20 cellular contexts compared by ENCODE assay signal in genomic region chr18:35634376-35634775, GRCh38. TPM values are rescaled to one million over a fixed set of nuclear protein-coding genes. Genes with fewer than 3 reads are reported as not detected.
DNase-seq lines count a peak whose midpoint lies in the region; ATAC-seq and TF ChIP-seq lines count a peak whose summit lies in the region.
"Had no signal": no experiment of that assay in that cellular context is flagged by ENCODE, and none has a peak within 500 bp of the region (broad histone marks: within the 10 kb centered on the region; RNA-seq: fewer than 3 reads in every experiment).

No MANE protein-coding gene starts in this region.

- H3K9me3 Mint-ChIP-seq in activated CD8-positive, alpha-beta T cell treated with anti-CD3 and anti-CD28 coated beads, Interleukin-2, amount 10 ng/mL, durations not matched to agents 7 days and 5 days (ENCODE audit: insufficient read depth): no peaks in the 10 kb centered on the region

- H3K36me3 ChIP-seq in SK-N-SH (replicated peaks in 1 of 2; ENCODE audit: control insufficient read depth in 1 of 2, insufficient read depth in 2 of 2, low read length in 1 of 2): no peaks in the 10 kb centered on the region
- no peaks in the 10 kb centered on the region for H3K36me3 ChIP-seq in psoas muscle (ENCODE audit: insufficient read depth in 1 of 2, low read depth in 1 of 2)
- H3K36me3 ChIP-seq: right atrium auricular region had no signal

- no peaks in the 10 kb centered on the region for H3K4me1 Mint-ChIP-seq in activated CD8-positive, alpha-beta T cell treated with anti-CD3 and anti-CD28 coated beads, Interleukin-2, amount 10 ng/mL, durations not matched to agents 7 days and 5 days (ENCODE audit: low read depth)
- H3K4me1 Mint-ChIP-seq: T-helper 17 cell had no signal

- no peaks in the 10 kb centered on the region for H4K20me1 ChIP-seq in SK-N-SH (ENCODE audit: insufficient read depth)

- TF ChIP-seq CTCF in SK-N-SH (IDR thresholded peaks at IDR 0.05) (no peak), psoas muscle (IDR thresholded peaks at IDR 0.05) (no peak)

- TF ChIP-seq EP300 in SK-N-SH (IDR thresholded peaks at IDR 0.05; ENCODE audit: borderline replicate concordance in 1 of 2, low read depth in 1 of 2, low read length in 1 of 2): no peak

- no peaks in the 10 kb centered on the region for H3K9me2 ChIP-seq in SK-N-SH

- POLR2A ChIA-PET in SK-N-SH (lab: Yijun Ruan, JAX): no interaction called here
- POLR2A ChIA-PET in activated CD8-positive, alpha-beta T cell treated with anti-CD3 and anti-CD28 coated beads, Interleukin-2, amount 10 ng/mL, durations not matched to agents 7 days and 5 days (lab: Charles Lee): no interaction called here

- H3K4me3 ChIP-seq in SK-N-SH (ENCODE audit: low read depth in 2 of 2, low read length in 1 of 2) (no peak overlapping the region), psoas muscle (no peak overlapping the region)
- H3K4me3 ChIP-seq: A549; BLaER1 treated with 17β-estradiol and CSF1 and Interleukin-3, amounts not matched to agents 10 nM and 100 nM; right atrium auricular region had no signal

- H3K79me2 ChIP-seq in SK-N-SH (ENCODE audit: insufficient read depth): 0 out of 2 replicates have a peak, but pooled peaks cover 6% of the 10 kb centered on the region

- H3K4me2 ChIP-seq in SK-N-SH: peak overlapping the region; percentile 1; the same call in 1 of the 2 replicates
- H3K4me2 ChIP-seq: A549; BLaER1 treated with 17β-estradiol and CSF1 and Interleukin-3, amounts not matched to agents 10 nM and 100 nM had no signal

- no peaks in the 10 kb centered on the region for H3F3A ChIP-seq in SK-N-SH (replicated peaks; ENCODE audit: insufficient read depth)

- no peaks in the 10 kb centered on the region for H3K27me3 ChIP-seq in SK-N-SH (ENCODE audit: insufficient read depth)
- H3K27me3 ChIP-seq in psoas muscle (ENCODE audit: insufficient read depth in 3 of 3, low read length in 2 of 3): no peaks in the 10 kb centered on the region
- H3K27me3 ChIP-seq: BLaER1 treated with 17β-estradiol and CSF1 and Interleukin-3, amounts not matched to agents 10 nM and 100 nM; right atrium auricular region had no signal

- H3K27ac ChIP-seq in SK-N-SH (ENCODE audit: low read depth in 2 of 2, low read length in 1 of 2) (peak overlapping the region in 1 of 2 experiments; percentile 86; a peak in 3 of 4 replicates), psoas muscle (peak overlapping the region; percentile 72)
- H3K27ac ChIP-seq: A549; BLaER1 treated with 17β-estradiol and CSF1 and Interleukin-3, amounts not matched to agents 10 nM and 100 nM; right atrium auricular region; VCaP had no signal

- H3K9me3 ChIP-seq in SK-N-SH (no peaks in the 10 kb centered on the region), psoas muscle (no peaks in the 10 kb centered on the region)
- H3K9me3 ChIP-seq: A549, right atrium auricular region had no signal

- H2AFZ ChIP-seq in SK-N-SH (ENCODE audit: low read depth): no peak overlapping the region

- DNase-seq in EH (ENCODE audit: low read depth) (peak; percentile 62), SK-N-SH (peak; percentile 24), left kidney (ENCODE audit: low read depth, low spot score) (peak; percentile 63), psoas muscle (no peak), NCI-H2029 treated with DMSO at 0.1 percent for 48 hours (lab: John Stamatoyannopoulos, UW) (no peak), posterior vena cava (ENCODE audit: low spot score) (no peak), NCI-H2227 (lab: John Stamatoyannopoulos, UW; ENCODE audit: unreplicated experiment) (no peak)
- DNase-seq in activated CD8-positive, alpha-beta T cell treated with anti-CD3 and anti-CD28 coated beads, Interleukin-2, amount 10 ng/mL, durations not matched to agents 7 days and 5 days: no peak
- DNase-seq: activated CD8-positive, alpha-beta memory T cell treated with anti-CD3 and anti-CD28 coated beads, Interleukin-2, amount 50 U/mL, for 48 hours; activated effector memory CD4-positive, alpha-beta T cell treated with anti-CD3 and anti-CD28 coated beads, Interleukin-2, amount 50 U/mL, for 16 hours; cortex of kidney; NCI-H1417 treated with DMSO at 0.1 percent for 48 hours; NCI-H226; OCI-M1; SHP77 treated with DMSO at 0.1 percent for 48 hours; T-helper 17 cell had no signal

- peaks cover 3% of the 10 kb centered on the region for H3K36me3 Mint-ChIP-seq in activated CD8-positive, alpha-beta T cell treated with anti-CD3 and anti-CD28 coated beads, Interleukin-2, amount 10 ng/mL, durations not matched to agents 7 days and 5 days (ENCODE audit: low read depth)

- CTCF ChIA-PET in SK-N-SH (lab: Yijun Ruan, JAX): interaction anchor here (1.0 kb wide), 1 partner anchor 15 kb away, joined by 3 read pairs; no protein-coding TSS in a partner anchor
- CTCF ChIA-PET in activated CD8-positive, alpha-beta T cell treated with anti-CD3 and anti-CD28 coated beads, Interleukin-2, amount 10 ng/mL, durations not matched to agents 7 days and 5 days (lab: Charles Lee): no interaction called here

- 52% methylated on average over 6 of the region's 6 CpGs for WGBS in SK-N-SH (ENCODE audit: low lambda C conversion rate)
- 37 to 55% (median 40%) methylated on average over 6 of the region's 6 CpGs for WGBS in psoas muscle, 3 donors

- intact Hi-C loops in psoas muscle (cut with DNase I): no loop called here
- intact Hi-C loops in posterior vena cava (cut with DNase I): no loop called here

- ATAC-seq in psoas muscle: peak in 2 of 4 donors; percentile 25 to 32
- no peak for ATAC-seq in activated CD8-positive, alpha-beta T cell treated with anti-CD3 and anti-CD28 coated beads, Interleukin-2, amount 10 ng/mL, durations not matched to agents 7 days and 5 days
- ATAC-seq: A549, T-helper 17 cell had no signal

- H3K9ac ChIP-seq in SK-N-SH: no peak overlapping the region
- H3K9ac ChIP-seq: BLaER1 treated with 17β-estradiol and CSF1 and Interleukin-3, amounts not matched to agents 10 nM and 100 nM had no signal

- H3K27me3 Mint-ChIP-seq in activated CD8-positive, alpha-beta T cell treated with anti-CD3 and anti-CD28 coated beads, Interleukin-2, amount 10 ng/mL, durations not matched to agents 7 days and 5 days (ENCODE audit: low read depth): no peaks in the 10 kb centered on the region
- H3K27me3 Mint-ChIP-seq: T-helper 17 cell had no signal

- H3K27ac Mint-ChIP-seq in activated CD8-positive, alpha-beta T cell treated with anti-CD3 and anti-CD28 coated beads, Interleukin-2, amount 10 ng/mL, durations not matched to agents 7 days and 5 days: no peak overlapping the region
- H3K27ac Mint-ChIP-seq: T-helper 17 cell had no signal

- H3K4me1 ChIP-seq in SK-N-SH (ENCODE audit: control insufficient read depth in 1 of 2, insufficient read depth in 2 of 2, low read depth in 1 of 2, low read length in 1 of 2) (peaks cover 0 to 16% of the 10 kb centered on the region in 2 experiments; a peak in 3 of 4 replicates), psoas muscle (peaks cover 19% of the 10 kb centered on the region)
- H3K4me1 ChIP-seq: A549 had no signal

- no peak for TF ChIP-seq RAD21 in SK-N-SH (IDR thresholded peaks at IDR 0.05; ENCODE audit: low read length)

- no peak overlapping the region for H3K4me3 Mint-ChIP-seq in activated CD8-positive, alpha-beta T cell treated with anti-CD3 and anti-CD28 coated beads, Interleukin-2, amount 10 ng/mL, durations not matched to agents 7 days and 5 days
- H3K4me3 Mint-ChIP-seq: T-helper 17 cell had no signal

TF ChIP-seq in SK-N-SH, 30 proteins besides CTCF, POLR2A, EP300 and RAD21:
- no peak for TF ChIP-seq FOXM1 (IDR thresholded peaks at IDR 0.05; ENCODE audit: low read depth)
- peak; percentile 36; the same call in 1 of the 2 replicates for TF ChIP-seq USF1 (IDR thresholded peaks at IDR 0.05; ENCODE audit: borderline replicate concordance, low read depth)

RNA-seq across cellular contexts. Expression of gene GALNT1, which starts 52.8 kb away (rescaled TPM):
- polyA plus RNA-seq in SK-N-SH (2012; rRNA removed) (15.7 and 23.8 TPM in 2 replicates), psoas muscle (10 to 100 TPM; 23.7 to 70.3 (median 32.5) TPM)
- 30.6 and 35.9 TPM in 2 replicates for polyA plus RNA-seq in SK-N-SH (2012; cell fraction: cytosol; rRNA removed)
- 3.8 and 9.3 TPM in 2 replicates for polyA plus RNA-seq in SK-N-SH (2012; cell fraction: nucleus; rRNA removed)
- total RNA-seq in psoas muscle (10 to 100 TPM; 29.5 to 58.7 (median 52.6) TPM), posterior vena cava (10 to 100 TPM; 53.8 to 54.0 TPM)
- total RNA-seq in activated CD8-positive, alpha-beta T cell treated with anti-CD3 and anti-CD28 coated beads, Interleukin-2, amount 10 ng/mL, durations not matched to agents 7 days and 5 days: 10 to 100 TPM; 34.5 to 35.8 TPM

Comparison
In these comparisons a context has a peak if more than half of its experiments do, and no peak if none do; other contexts are left out.
1. DNase-seq: peak in EH (single experiment), SK-N-SH (single experiment) and left kidney (single experiment); none in psoas muscle (0 of 2), activated CD8-positive, alpha-beta T cell treated with anti-CD3 and anti-CD28 coated beads, Interleukin-2, amount 10 ng/mL, durations not matched to agents 7 days and 5 days (single experiment), NCI-H2029 treated with DMSO at 0.1 percent for 48 hours (single experiment), posterior vena cava (single experiment) and NCI-H2227 (single experiment).